14 cellular contexts compared by ENCODE assay signal in genomic region chr19:16586477-16586871, GRCh38. TPM values are rescaled to one million over a fixed set of nuclear protein-coding genes. Genes with fewer than 3 reads are reported as not detected.
A peak's percentile ranks its signal among the peaks of the same experiment; 100 is the strongest.
DNase-seq lines count a peak whose midpoint lies in the region; ATAC-seq and TF ChIP-seq lines count a peak whose summit lies in the region.
"Had no signal": no experiment of that assay in that cellular context is flagged by ENCODE, and none has a peak within 500 bp of the region (broad histone marks: within the 10 kb centered on the region; RNA-seq: fewer than 3 reads in every experiment).

No MANE protein-coding gene starts in this region.

- H3K79me2 ChIP-seq in SU-DHL-6 (ENCODE audit: insufficient read depth, low read length): peaks cover 71% of the 10 kb centered on the region

- H3K27ac ChIP-seq in SU-DHL-6 (ENCODE audit: low read depth, low read length): peak overlapping the region; percentile 98

- TF ChIP-seq CTCF in SU-DHL-6 (IDR thresholded peaks at IDR 0.05; ENCODE audit: insufficient read depth, low read length, poor library complexity, severe bottlenecking) (no peak), glutamatergic neuron (IDR thresholded peaks at IDR 0.05; ENCODE audit: partially characterized antibody, unreplicated experiment) (no peak)

- H3F3A ChIP-seq in SU-DHL-6 (ENCODE audit: insufficient read depth): peaks cover 67% of the 10 kb centered on the region

- H3K36me3 ChIP-seq in SU-DHL-6 (ENCODE audit: low read length): no peaks in the 10 kb centered on the region

- ATAC-seq in activated T-cell treated with anti-CD3 and anti-CD28 coated beads, Interleukin-2, amount 50 U/mL, for 4 hours: no peak
- no peak for ATAC-seq in stimulated activated naive CD8-positive, alpha-beta T cell treated with anti-CD3 and anti-CD28 coated beads, Interleukin-15, amount 100 ng/mL, for 72 hours
- ATAC-seq in GM18520 (IDR thresholded peaks at IDR 0.05; ENCODE audit: unreplicated experiment): no peak
- ATAC-seq in HG03039 (IDR thresholded peaks at IDR 0.05; ENCODE audit: unreplicated experiment): no peak

- H3K27me3 Mint-ChIP-seq in activated T-cell treated with anti-CD3 and anti-CD28 coated beads, Interleukin-2, amount 50 U/mL, for 4 hours (ENCODE audit: low read depth): no peaks in the 10 kb centered on the region
- H3K27me3 Mint-ChIP-seq in glutamatergic neuron (ENCODE audit: unreplicated experiment): peaks cover 5% of the 10 kb centered on the region
- H3K27me3 Mint-ChIP-seq in stimulated activated naive CD8-positive, alpha-beta T cell treated with anti-CD3 and anti-CD28 coated beads, Interleukin-15, amount 100 ng/mL, for 72 hours: no peaks in the 10 kb centered on the region
- H3K27me3 Mint-ChIP-seq: progenitor cell of endocrine pancreas had no signal

- no peak overlapping the region for H3K4me3 Mint-ChIP-seq in activated T-cell treated with anti-CD3 and anti-CD28 coated beads, Interleukin-2, amount 50 U/mL, for 4 hours
- H3K4me3 Mint-ChIP-seq in glutamatergic neuron (ENCODE audit: unreplicated experiment): no peak overlapping the region
- peak overlapping the region; percentile 89 to 91 for H3K4me3 Mint-ChIP-seq in stimulated activated naive CD8-positive, alpha-beta T cell treated with anti-CD3 and anti-CD28 coated beads, Interleukin-15, amount 100 ng/mL, for 72 hours

- no peaks in the 10 kb centered on the region for H3K36me3 Mint-ChIP-seq in activated T-cell treated with anti-CD3 and anti-CD28 coated beads, Interleukin-2, amount 50 U/mL, for 4 hours (ENCODE audit: insufficient read depth)
- H3K36me3 Mint-ChIP-seq in glutamatergic neuron (ENCODE audit: unreplicated experiment): no peaks in the 10 kb centered on the region

- H3K9me3 ChIP-seq in SU-DHL-6 (ENCODE audit: insufficient read depth, low read length): no peaks in the 10 kb centered on the region
- H3K9me3 ChIP-seq: esophagus muscularis mucosa had no signal

- no peaks in the 10 kb centered on the region for H3K27me3 ChIP-seq in SU-DHL-6 (ENCODE audit: low read length)
- H3K27me3 ChIP-seq: esophagus muscularis mucosa had no signal

- DNase-seq in activated T-cell treated with anti-CD3 and anti-CD28 coated beads, Interleukin-2, amount 50 U/mL, for 1 hour: peak; percentile 35
- no peak for DNase-seq in activated T-cell treated with anti-CD3 and anti-CD28 coated beads, Interleukin-2, amount 50 U/mL, for 4 hours
- DNase-seq in glutamatergic neuron: no peak
- no peak for DNase-seq in stimulated activated naive CD8-positive, alpha-beta T cell treated with anti-CD3 and anti-CD28 coated beads, Interleukin-15, amount 100 ng/mL, for 72 hours
- no peak for DNase-seq in stimulated activated CD8-positive, alpha-beta memory T cell treated with anti-CD3 and anti-CD28 coated beads, Interleukin-4, amount 100 ng/mL, for 48 hours
- DNase-seq: aorta, GF-D8, kidney glomerular epithelial cell, NCI-H187 treated with DMSO at 0.1 percent for 48 hours had no signal

- H4K20me1 ChIP-seq in SU-DHL-6 (ENCODE audit: low read depth, low read length): no peaks in the 10 kb centered on the region

- H3K4me2 ChIP-seq in SU-DHL-6 (ENCODE audit: low read depth, low read length, poor library complexity, severe bottlenecking): peak overlapping the region; percentile 91

- H3K4me3 ChIP-seq in SU-DHL-6 (ENCODE audit: insufficient read depth, low read length, poor library complexity, severe bottlenecking): peak overlapping the region; percentile 35
- H3K4me3 ChIP-seq: esophagus muscularis mucosa had no signal

- no peak overlapping the region for H2AFZ ChIP-seq in SU-DHL-6 (ENCODE audit: low read depth, low read length, severe bottlenecking)

- H3K9me2 ChIP-seq in SU-DHL-6 (replicated peaks; ENCODE audit: insufficient read depth, low read length): no peaks in the 10 kb centered on the region

- peaks cover 89% of the 10 kb centered on the region for H3K4me1 Mint-ChIP-seq in activated T-cell treated with anti-CD3 and anti-CD28 coated beads, Interleukin-2, amount 50 U/mL, for 4 hours (ENCODE audit: low read depth)
- H3K4me1 Mint-ChIP-seq in glutamatergic neuron (ENCODE audit: low read depth, unreplicated experiment): peaks cover 68% of the 10 kb centered on the region
- peaks cover 96% of the 10 kb centered on the region for H3K4me1 Mint-ChIP-seq in stimulated activated naive CD8-positive, alpha-beta T cell treated with anti-CD3 and anti-CD28 coated beads, Interleukin-15, amount 100 ng/mL, for 72 hours

- H3K27ac Mint-ChIP-seq in glutamatergic neuron (ENCODE audit: unreplicated experiment): peak overlapping the region; percentile 94
- H3K27ac Mint-ChIP-seq in stimulated activated naive CD8-positive, alpha-beta T cell treated with anti-CD3 and anti-CD28 coated beads, Interleukin-15, amount 100 ng/mL, for 72 hours: peak overlapping the region in 1 of 2 donors; percentile 59
- H3K27ac Mint-ChIP-seq: progenitor cell of endocrine pancreas had no signal

- no peaks in the 10 kb centered on the region for H3K9me3 Mint-ChIP-seq in activated T-cell treated with anti-CD3 and anti-CD28 coated beads, Interleukin-2, amount 50 U/mL, for 4 hours
- H3K9me3 Mint-ChIP-seq in glutamatergic neuron (ENCODE audit: unreplicated experiment): peaks cover 12% of the 10 kb centered on the region
- no peaks in the 10 kb centered on the region for H3K9me3 Mint-ChIP-seq in stimulated activated naive CD8-positive, alpha-beta T cell treated with anti-CD3 and anti-CD28 coated beads, Interleukin-15, amount 100 ng/mL, for 72 hours

- H3K9ac ChIP-seq in SU-DHL-6 (ENCODE audit: low read length): peak overlapping the region; percentile 79

RNA-seq across cellular contexts. Expression of gene SLC35E1, which starts 14.3 kb away (rescaled TPM):
- 10 to 100 TPM; 48.1 to 48.5 (median 48.1) TPM for total RNA-seq in activated T-cell treated with anti-CD3 and anti-CD28 coated beads, Interleukin-2, amount 50 U/mL, for 4 hours
- total RNA-seq in glutamatergic neuron (ENCODE audit: unreplicated experiment): 31.9 TPM

RNA-seq across cellular contexts. Expression of gene MED26, which starts 41.5 kb away (rescaled TPM):
- 10 to 100 TPM; 17.4 to 19.5 (median 18.2) TPM for total RNA-seq in activated T-cell treated with anti-CD3 and anti-CD28 coated beads, Interleukin-2, amount 50 U/mL, for 4 hours
- total RNA-seq in glutamatergic neuron (ENCODE audit: unreplicated experiment): 9.8 TPM

RNA-seq across cellular contexts. Expression of gene CHERP, which starts 44.2 kb away (rescaled TPM):
- total RNA-seq in activated T-cell treated with anti-CD3 and anti-CD28 coated beads, Interleukin-2, amount 50 U/mL, for 4 hours: 100 to 1,000 TPM in 2 of 3 donors, 10 to 100 TPM in 1; 98.7 to 107 (median 103) TPM
- total RNA-seq in glutamatergic neuron (ENCODE audit: unreplicated experiment): 50.7 TPM

Comparison
In these comparisons a context has a peak if more than half of its experiments do, and no peak if none do; other contexts are left out.
1. H3K4me3 Mint-ChIP-seq: peak in stimulated activated naive CD8-positive, alpha-beta T cell treated with anti-CD3 and anti-CD28 coated beads, Interleukin-15, amount 100 ng/mL, for 72 hours (2 of 2); none in activated T-cell treated with anti-CD3 and anti-CD28 coated beads, Interleukin-2, amount 50 U/mL, for 4 hours (single experiment) and glutamatergic neuron (single experiment).